In the genomic region with DNA sequence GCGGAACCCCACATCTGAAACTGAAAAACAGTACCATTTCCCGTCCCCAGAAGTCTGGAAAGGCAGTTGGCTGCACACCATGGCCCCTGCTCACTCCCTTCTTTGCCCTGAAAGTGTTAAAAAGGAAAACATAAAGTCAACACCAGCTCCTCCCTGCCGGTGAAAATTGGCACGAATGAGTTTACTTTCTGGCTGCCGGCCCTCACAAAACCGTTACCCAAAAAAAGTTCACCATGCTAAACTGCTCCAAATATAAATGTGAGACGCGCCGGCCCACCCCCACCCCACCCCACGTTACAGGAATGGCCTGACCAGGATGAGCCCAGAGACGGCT, we compare ENCODE assay signal across 10 cellular contexts. TPM values are rescaled to one million over a fixed set of nuclear protein-coding genes. Genes with fewer than 3 reads are reported as not detected.
DNase-seq lines count a peak whose midpoint lies in the region; ATAC-seq, FAIRE-seq and TF ChIP-seq lines count a peak whose summit lies in the region.
"Had no signal": no experiment of that assay in that cellular context is flagged by ENCODE, and none has a peak within 500 bp of the region (broad histone marks: within the 10 kb centered on the region; RNA-seq: fewer than 3 reads in every experiment).

No MANE protein-coding gene starts in this region.

- BruUV-seq in HepG2 (replicated peaks; lab: Mats Ljungman, UMichigan), result no TSS peak

- no peaks in the 10 kb centered on the region for H3K36me3 Mint-ChIP-seq in chondrocyte (ENCODE audit: low read depth)
- H3K36me3 Mint-ChIP-seq in immature natural killer cell, result no peaks in the 10 kb centered on the region
- H3K36me3 Mint-ChIP-seq: activated naive CD8-positive, alpha-beta T cell treated with anti-CD3 and anti-CD28 coated beads, Interleukin-2, amount 10 ng/mL, durations not matched to agents 7 days and 5 days had no signal

- in situ Hi-C loops in HepG2 (cut with HindIII; ENCODE audit: extremely low pct_ligation_motif_present, low pct_unique_long_range_greater_than_20kb), result no loop called here

- TF ChIP-seq CTCF in chondrocyte (IDR thresholded peaks at IDR 0.05) (no peak), HepG2 (CRISPR knock-in tag; IDR thresholded peaks at IDR 0.05) (no peak)

- peaks cover 7% of the 10 kb centered on the region; the same call in 1 of the 2 replicates for H4K20me1 ChIP-seq in HepG2 (ENCODE audit: insufficient read depth, low read length)

- peaks cover 12% of the 10 kb centered on the region for H3K79me2 ChIP-seq in HepG2 (ENCODE audit: insufficient read depth, low read length)

- peak overlapping the region; percentile 81 for H3K27ac Mint-ChIP-seq in chondrocyte (ENCODE audit: unreplicated experiment)
- H3K27ac Mint-ChIP-seq in immature natural killer cell, result no peak overlapping the region
- H3K27ac Mint-ChIP-seq: activated naive CD8-positive, alpha-beta T cell treated with anti-CD3 and anti-CD28 coated beads, Interleukin-2, amount 10 ng/mL, durations not matched to agents 7 days and 5 days had no signal

- H3K4me3 Mint-ChIP-seq in chondrocyte (ENCODE audit: unreplicated experiment) (peak overlapping the region; percentile 80), immature natural killer cell (peak overlapping the region in 2 of 5 donors; percentile 32 to 57)
- H3K4me3 Mint-ChIP-seq: activated naive CD8-positive, alpha-beta T cell treated with anti-CD3 and anti-CD28 coated beads, Interleukin-2, amount 10 ng/mL, durations not matched to agents 7 days and 5 days had no signal

- peaks cover 55% of the 10 kb centered on the region for H3K4me1 Mint-ChIP-seq in chondrocyte (ENCODE audit: low read depth)
- H3K4me1 Mint-ChIP-seq in immature natural killer cell, result peaks cover 0 to 12% of the 10 kb centered on the region in 2 donors

- TF ChIP-seq EP300 in HepG2 (IDR thresholded peaks at IDR 0.05; ENCODE audit: low read depth in 2 of 2, low read length in 2 of 2) (no peak), HepG2 (CRISPR knock-in tag; IDR thresholded peaks at IDR 0.05; ENCODE audit: borderline replicate concordance) (no peak)

- H3K4me1 ChIP-seq in HUES64 (ENCODE audit: insufficient read depth, low read length) (peaks cover 1% of the 10 kb centered on the region), HepG2 (ENCODE audit: insufficient read depth, low read length) (peaks cover 26% of the 10 kb centered on the region), subcutaneous abdominal adipose tissue (ENCODE audit: control insufficient read depth in 5 of 5, insufficient read depth in 5 of 5, low read length in 5 of 5) (peaks cover 3 to 36% (median 30%) of the 10 kb centered on the region in 5 donors)

- FAIRE-seq in HepG2 (lab: Jason Lieb, UNC) (no peak), urothelium cell line (lab: Jason Lieb, UNC) (no peak)

- TF ChIP-seq RAD21 in HepG2 (CRISPR knock-in tag; IDR thresholded peaks at IDR 0.05), result no peak

- DNase-seq in chondrocyte (ENCODE audit: low spot score), result no peak
- no peak for DNase-seq in HepG2 (ENCODE audit: low spot score)
- no peak for DNase-seq in immature natural killer cell
- no peak for DNase-seq in urothelium cell line (ENCODE audit: low spot score)
- DNase-seq: activated naive CD8-positive, alpha-beta T cell treated with anti-CD3 and anti-CD28 coated beads, Interleukin-2, amount 10 ng/mL, durations not matched to agents 7 days and 5 days; SHP77 treated with DMSO at 0.1 percent for 48 hours had no signal

- POLR2A ChIA-PET in HepG2 (lab: Yijun Ruan, JAX), result no interaction called here

- H3K27me3 ChIP-seq in HUES64 (ENCODE audit: insufficient read depth, low read length) (peaks cover 30% of the 10 kb centered on the region), HepG2 (ENCODE audit: control insufficient read depth in 1 of 2, insufficient read depth in 2 of 2, low read length in 2 of 2) (peaks cover 0 to 17% of the 10 kb centered on the region in 2 experiments; a peak in 3 of 5 replicates), subcutaneous abdominal adipose tissue (ENCODE audit: control insufficient read depth in 5 of 5, insufficient read depth in 4 of 5, low read length in 5 of 5) (peaks cover 0 to 4% (median 0%) of the 10 kb centered on the region in 5 donors)

- H3K27me3 Mint-ChIP-seq in chondrocyte (ENCODE audit: low read depth) (no peaks in the 10 kb centered on the region), immature natural killer cell (ENCODE audit: low read depth in 3 of 3) (peaks cover 9 to 22% (median 17%) of the 10 kb centered on the region in 3 donors)

- H3K27ac ChIP-seq in HUES64 (ENCODE audit: low read depth, low read length) (no peak overlapping the region), HepG2 (ENCODE audit: extremely low read length, insufficient read depth, low read length) (no peak overlapping the region), subcutaneous abdominal adipose tissue (ENCODE audit: low read depth, low read length) (peak overlapping the region; percentile 60)

- H3K36me3 ChIP-seq in HUES64 (ENCODE audit: insufficient read depth, low read length) (no peaks in the 10 kb centered on the region), HepG2 (replicated peaks in 1 of 2; ENCODE audit: control insufficient read depth in 1 of 2, insufficient read depth in 2 of 2, low read length in 2 of 2) (no peaks in the 10 kb centered on the region), subcutaneous abdominal adipose tissue (ENCODE audit: control insufficient read depth in 5 of 5, insufficient read depth in 5 of 5, low read length in 5 of 5) (no peaks in the 10 kb centered on the region)

- ATAC-seq in HepG2, result no peak
- no peak for ATAC-seq in HG02610 (IDR thresholded peaks at IDR 0.05; ENCODE audit: unreplicated experiment)
- no peak for ATAC-seq in GM21526 (IDR thresholded peaks at IDR 0.05; ENCODE audit: low FRiP score, unreplicated experiment)

- intact Hi-C loops in HepG2 (cut with micrococcal nuclease; ENCODE audit: unreplicated experiment), result loop anchor here (5.0 kb wide), 1 partner anchor 99 kb away; no protein-coding TSS in a partner anchor

- no peak for TF ChIP-seq POLR2A in HepG2 (IDR thresholded peaks at IDR 0.05; ENCODE audit: insufficient read depth in 1 of 2, low read depth in 2 of 2, low read length in 2 of 2)

- peak overlapping the region; percentile 84 for H3K4me2 ChIP-seq in HepG2 (ENCODE audit: low read depth, low read length)

- CTCF ChIA-PET in HepG2 (lab: Yijun Ruan, JAX; ENCODE audit: low intra/inter-chr PET ratio, low total read pairs), result no interaction called here

- H3K9me3 ChIP-seq in HUES64 (ENCODE audit: insufficient read depth, low read depth, low read length) (no peaks in the 10 kb centered on the region), HepG2 (ENCODE audit: low read length) (no peaks in the 10 kb centered on the region), subcutaneous abdominal adipose tissue (ENCODE audit: control insufficient read depth in 5 of 5, low read length in 5 of 5) (no peaks in the 10 kb centered on the region)

- H3K4me3 ChIP-seq in HUES64 (ENCODE audit: low read length) (peak overlapping the region; percentile 82), HepG2 (replicated peaks in 1 of 3; ENCODE audit: insufficient read depth in 1 of 3, low read depth in 2 of 3, low read length in 3 of 3) (peak overlapping the region; percentile 80 to 86 (median 86)), subcutaneous abdominal adipose tissue (ENCODE audit: low read depth in 1 of 5, low read length in 5 of 5) (peak overlapping the region; percentile 71 to 78 (median 74))

- 26% methylated on average over 10 of the region's 11 CpGs for WGBS in HUES64
- WGBS in HepG2 (ENCODE audit: low lambda C conversion rate), result 8% methylated on average over 10 of the region's 11 CpGs

- no peak overlapping the region for H2AFZ ChIP-seq in HepG2 (ENCODE audit: low read length)

- H3K9ac ChIP-seq in HUES64 (ENCODE audit: low read depth, low read length) (peak overlapping the region; percentile 84; the same call in 1 of the 2 replicates), HepG2 (ENCODE audit: insufficient read depth, low read depth, low read length) (peak overlapping the region; percentile 78; the same call in 1 of the 2 replicates), subcutaneous abdominal adipose tissue (ENCODE audit: low read length in 5 of 5) (peak overlapping the region in 4 of 5 donors; percentile 63 to 77 (median 72))

- H3K9me3 Mint-ChIP-seq in chondrocyte (ENCODE audit: low read depth), result no peaks in the 10 kb centered on the region
- peaks cover 0 to 3% (median 0%) of the 10 kb centered on the region in 6 donors for H3K9me3 Mint-ChIP-seq in immature natural killer cell
- H3K9me3 Mint-ChIP-seq: activated naive CD8-positive, alpha-beta T cell treated with anti-CD3 and anti-CD28 coated beads, Interleukin-2, amount 10 ng/mL, durations not matched to agents 7 days and 5 days had no signal

TF ChIP-seq in HepG2, 621 proteins besides CTCF, POLR2A, EP300 and RAD21 (continues in another document):
- no peak for TF ChIP-seq ZNF12 (CRISPR knock-in tag; IDR thresholded peaks at IDR 0.05)

RNA-seq across cellular contexts. Expression of gene DIP2C, which starts 1.2 kb away (rescaled TPM):
- polyA plus RNA-seq in HUES64 (2013, experiment 1 of 2), result 4.4 TPM
- polyA plus RNA-seq in HUES64 (2013, experiment 2 of 2), result 5.8 TPM
- total RNA-seq in chondrocyte (47.9 to 91.0 TPM (median 48.3 TPM) in 3 replicates), HepG2 (2016; rRNA removed; fragmentation: Illumina TruSeq; extraction: Trizol) (2.2 and 2.7 TPM in 2 replicates)
- 4.0 and 4.2 TPM in 2 replicates for total RNA-seq in HepG2 (2016; cell fraction: cytosol; rRNA removed; fragmentation: Illumina TruSeq; extraction: Trizol; ENCODE audit: low read depth)
- total RNA-seq in HepG2 (2016; cell fraction: insoluble cytoplasmic fraction; rRNA removed; fragmentation: Illumina TruSeq; extraction: Trizol), result 2.2 and 2.3 TPM in 2 replicates
- total RNA-seq in HepG2 (2016; cell fraction: membrane; rRNA removed; fragmentation: Illumina TruSeq; extraction: Trizol), result 2.5 and 3.0 TPM in 2 replicates
- total RNA-seq in HepG2 (2016; cell fraction: nucleus; rRNA removed; fragmentation: Illumina TruSeq; extraction: Trizol), result 2.7 and 3.4 TPM in 2 replicates
- polyA plus RNA-seq in HepG2 (2011; rRNA removed) (2.7 and 3.0 TPM in 2 replicates), immature natural killer cell (under 1 TPM in 2 of 3 donors, not detected in 1; 0.06 to 0.41 TPM)
- 2.9 and 3.2 TPM in 2 replicates for polyA plus RNA-seq in HepG2 (2011; cell fraction: cytosol; rRNA removed)
- 8.3 and 9.5 TPM in 2 replicates for polyA plus RNA-seq in HepG2 (2011; cell fraction: nucleus; rRNA removed)
- 3.6 and 4.9 TPM in 2 replicates for polyA plus RNA-seq in HepG2 (2012)
- 0.23 TPM in 2 replicates for polyA plus RNA-seq in HepG2 (2016; cell fraction: cytosol; fragmentation: Illumina TruSeq; extraction: Trizol; ENCODE audit: low read depth)
- polyA plus RNA-seq in HepG2 (2016; cell fraction: insoluble cytoplasmic fraction; fragmentation: Illumina TruSeq; extraction: Trizol; ENCODE audit: low read depth), result 2.0 and 2.4 TPM in 2 replicates
- 0.55 and 0.69 TPM in 2 replicates for polyA plus RNA-seq in HepG2 (2016; cell fraction: membrane; fragmentation: Illumina TruSeq; extraction: Trizol; ENCODE audit: low read depth)
- 4.2 and 4.7 TPM in 2 replicates for polyA plus RNA-seq in HepG2 (2016; cell fraction: nucleus; fragmentation: Illumina TruSeq; extraction: Trizol; ENCODE audit: insufficient read depth, low read depth)
- 0.70 and 7.2 TPM in 2 replicates for polyA minus RNA-seq in HepG2 (2011; rRNA and poly(A)+ RNA removed; ENCODE audit: low replicate concordance)
- polyA minus RNA-seq in HepG2 (2011; cell fraction: cytosol; rRNA and poly(A)+ RNA removed), result 3.9 and 4.3 TPM in 2 replicates
- 7.5 and 9.1 TPM in 2 replicates for polyA minus RNA-seq in HepG2 (2011; cell fraction: nucleus; rRNA and poly(A)+ RNA removed)
